In the genomic region with DNA sequence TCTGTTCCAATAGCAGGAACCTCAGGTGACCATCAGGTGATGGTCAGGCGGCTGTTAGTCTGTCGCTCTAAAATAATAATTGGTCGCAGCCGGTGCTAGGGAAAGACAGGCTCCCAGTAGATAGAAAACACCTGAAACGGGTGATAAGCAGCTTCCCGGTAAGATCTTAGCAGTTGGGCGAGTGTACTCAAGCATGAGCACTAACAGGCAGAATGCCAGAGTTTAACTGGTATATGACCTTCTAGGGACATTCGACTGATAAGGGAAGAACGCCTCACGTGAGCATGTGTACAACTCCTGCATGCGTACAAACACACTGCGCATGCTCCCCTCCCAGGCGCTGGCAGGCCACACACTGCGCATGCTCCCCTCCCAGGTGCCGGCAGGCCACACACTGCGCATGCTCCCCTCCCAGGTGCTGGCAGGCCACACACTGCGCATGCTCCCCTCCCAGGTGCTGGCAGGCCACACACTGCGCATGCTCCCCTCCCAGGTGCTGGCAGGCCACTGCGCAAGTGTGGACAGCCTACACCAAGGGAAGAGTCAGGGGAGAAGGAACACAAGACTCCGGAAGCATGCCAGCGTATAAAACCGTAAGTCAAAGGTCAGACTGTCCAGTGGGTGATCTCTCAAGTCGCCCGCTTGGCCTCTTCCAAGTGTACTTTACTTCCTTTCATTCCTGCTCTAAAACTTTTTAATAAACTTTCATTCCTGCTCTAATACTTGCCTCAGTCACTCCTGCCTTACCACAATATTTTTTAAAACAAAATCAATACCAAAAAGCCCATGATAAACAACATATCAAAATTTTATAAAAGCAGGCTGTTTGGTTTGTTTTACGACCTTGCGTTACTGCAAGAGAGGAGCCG, we compare ENCODE assay signal across 9 cellular contexts. TPM values are rescaled to one million over a fixed set of nuclear protein-coding genes. Genes with fewer than 3 reads are reported as not detected.
A peak's percentile ranks its signal among the peaks of the same experiment; 100 is the strongest.
DNase-seq lines count a peak whose midpoint lies in the region; TF ChIP-seq lines count a peak whose summit lies in the region.
"Had no signal": no experiment of that assay in that cellular context is flagged by ENCODE, and none has a peak within 500 bp of the region (broad histone marks: within the 10 kb centered on the region; RNA-seq: fewer than 3 reads in every experiment).

No MANE protein-coding gene starts in this region.

- peak overlapping the region; percentile 65 to 71 (median 66) for H3K27ac ChIP-seq in thyroid gland
- H3K27ac ChIP-seq: SJSA1 had no signal

- intact Hi-C loops in thyroid gland (cut with DNase I), result no loop called here

- no peaks in the 10 kb centered on the region for H3K9me3 ChIP-seq in thyroid gland
- H3K9me3 ChIP-seq: SJSA1 had no signal

- CTCF ChIA-PET in HEK293T (lab: Yijun Ruan, JAX), result no interaction called here

- peak in 1 of 2 donors; percentile 21 for TF ChIP-seq POLR2A in thyroid gland (IDR thresholded peaks at IDR 0.05)

- WGBS in thyroid gland, 2 donors, result 26 to 53% methylated on average over 23 to 24 of the region's 27 CpGs

- no peak for TF ChIP-seq CTCF in thyroid gland (IDR thresholded peaks at IDR 0.05)

- H3K4me1 ChIP-seq in thyroid gland, result no peaks in the 10 kb centered on the region

- H3K27me3 ChIP-seq in thyroid gland, result no peaks in the 10 kb centered on the region
- H3K27me3 ChIP-seq: SJSA1 had no signal

- no peaks in the 10 kb centered on the region for H3K36me3 ChIP-seq in thyroid gland
- H3K36me3 ChIP-seq: SJSA1 had no signal

- POLR2A ChIA-PET in HEK293T (lab: Yijun Ruan, JAX), result no interaction called here

- peak; percentile 33 to 59 for DNase-seq in activated CD4-positive, alpha-beta T cell treated with anti-CD3 and anti-CD28 coated beads for 4 hours
- no peak for DNase-seq in activated CD4-positive, alpha-beta T cell treated with anti-CD3 and anti-CD28 coated beads for 1 hour
- peak; percentile 85 for DNase-seq in SK-N-DZ (ENCODE audit: low spot score)
- peak; percentile 45 for DNase-seq in dedifferentiated amniotic fluid mesenchymal stem cell (ENCODE audit: extremely low spot score)
- peak; percentile 46 to 93 for DNase-seq in lung microvascular endothelial cell (ENCODE audit: low read depth in 2 of 2)
- peak; percentile 85 to 92 for DNase-seq in thyroid gland
- no peak for DNase-seq in NK-92 treated with Interleukin-12 subunit alpha and Interleukin-12 subunit beta, amount 100 ng/mL, for 24 hours (lab: John Stamatoyannopoulos, UW)
- no peak for DNase-seq in HEK293T (ENCODE audit: extremely low spot score)

- H3K4me3 ChIP-seq in thyroid gland (replicated peaks in 1 of 3), result peak overlapping the region in 2 of 3 donors; percentile 15 to 34
- H3K4me3 ChIP-seq: SJSA1 had no signal

TF ChIP-seq in HEK293T, 16 proteins besides CTCF, POLR2A, EP300 and RAD21:
- TF ChIP-seq FOXM1 (IDR thresholded peaks at IDR 0.05; ENCODE audit: borderline replicate concordance) (no peak), SP1 (IDR thresholded peaks at IDR 0.05) (no peak), HDGF (IDR thresholded peaks at IDR 0.05; ENCODE audit: borderline replicate concordance) (no peak), CTBP1 (IDR thresholded peaks at IDR 0.05; ENCODE audit: borderline replicate concordance) (no peak), ZNF384 (IDR thresholded peaks at IDR 0.05) (no peak), NFRKB (IDR thresholded peaks at IDR 0.05) (no peak), ELF4 (IDR thresholded peaks at IDR 0.05) (no peak), BHLHE40 (IDR thresholded peaks at IDR 0.05; ENCODE audit: borderline replicate concordance) (no peak), FOXK2 (IDR thresholded peaks at IDR 0.05) (no peak), L3MBTL2 (conservative IDR thresholded peaks at IDR 0.05) (no peak), TARDBP (IDR thresholded peaks at IDR 0.05) (no peak), LEF1 (IDR thresholded peaks at IDR 0.05; ENCODE audit: borderline replicate concordance) (no peak), FOXA1 (IDR thresholded peaks at IDR 0.05) (no peak), ARNT (IDR thresholded peaks at IDR 0.05) (no peak), SUZ12 (IDR thresholded peaks at IDR 0.05) (no peak)
- TF ChIP-seq, protein P1, sequence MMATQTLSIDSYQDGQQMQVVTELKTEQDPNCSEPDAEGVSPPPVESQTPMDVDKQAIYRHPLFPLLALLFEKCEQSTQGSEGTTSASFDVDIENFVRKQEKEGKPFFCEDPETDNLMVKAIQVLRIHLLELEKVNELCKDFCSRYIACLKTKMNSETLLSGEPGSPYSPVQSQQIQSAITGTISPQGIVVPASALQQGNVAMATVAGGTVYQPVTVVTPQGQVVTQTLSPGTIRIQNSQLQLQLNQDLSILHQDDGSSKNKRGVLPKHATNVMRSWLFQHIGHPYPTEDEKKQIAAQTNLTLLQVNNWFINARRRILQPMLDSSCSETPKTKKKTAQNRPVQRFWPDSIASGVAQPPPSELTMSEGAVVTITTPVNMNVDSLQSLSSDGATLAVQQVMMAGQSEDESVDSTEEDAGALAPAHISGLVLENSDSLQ (IDR thresholded peaks at IDR 0.05), result no peak

RNA-seq across cellular contexts. Expression of a gene that starts 24.5 kb away (rescaled TPM):
- polyA plus RNA-seq in SK-N-DZ (2014; cell fraction: cytosol; rRNA removed), result not detected in 2 replicates
- polyA plus RNA-seq in SK-N-DZ (2014; cell fraction: nucleus; rRNA removed), result not detected in 2 replicates
- total RNA-seq in lung microvascular endothelial cell (under 0.01 TPM in 1 of 2 replicates, not detected in the other), thyroid gland (not detected)
- total RNA-seq: SJSA1 had no signal

RNA-seq across cellular contexts. Expression of a gene that starts 36.1 kb away (rescaled TPM):
- 1.1 and 1.8 TPM in 2 replicates for polyA plus RNA-seq in SK-N-DZ (2014; cell fraction: cytosol; rRNA removed)
- 0.35 and 2.0 TPM in 2 replicates for polyA plus RNA-seq in SK-N-DZ (2014; cell fraction: nucleus; rRNA removed)
- total RNA-seq in lung microvascular endothelial cell, result 0.99 and 2.2 TPM in 2 replicates
- 100 to 1,000 TPM; 107 to 207 (median 128) TPM for total RNA-seq in thyroid gland

Comparison
In these comparisons a context has a peak if more than half of its experiments do, and no peak if none do; other contexts are left out.
1. DNase-seq: peak in activated CD4-positive, alpha-beta T cell treated with anti-CD3 and anti-CD28 coated beads for 4 hours (2 of 2), SK-N-DZ (single experiment), dedifferentiated amniotic fluid mesenchymal stem cell (single experiment), lung microvascular endothelial cell (2 of 2) and thyroid gland (2 of 2); none in activated CD4-positive, alpha-beta T cell treated with anti-CD3 and anti-CD28 coated beads for 1 hour (single experiment), NK-92 treated with Interleukin-12 subunit alpha and Interleukin-12 subunit beta, amount 100 ng/mL, for 24 hours (single experiment) and HEK293T (single experiment).
2. RNA of a gene that starts 36.1 kb away (total RNA-seq): 107 to 207 TPM in thyroid gland; 0.99 to 2.2 TPM in lung microvascular endothelial cell; every median in the first group is over 10 times any median in the second.